9 cellular contexts compared by ENCODE assay signal in the genomic region with DNA sequence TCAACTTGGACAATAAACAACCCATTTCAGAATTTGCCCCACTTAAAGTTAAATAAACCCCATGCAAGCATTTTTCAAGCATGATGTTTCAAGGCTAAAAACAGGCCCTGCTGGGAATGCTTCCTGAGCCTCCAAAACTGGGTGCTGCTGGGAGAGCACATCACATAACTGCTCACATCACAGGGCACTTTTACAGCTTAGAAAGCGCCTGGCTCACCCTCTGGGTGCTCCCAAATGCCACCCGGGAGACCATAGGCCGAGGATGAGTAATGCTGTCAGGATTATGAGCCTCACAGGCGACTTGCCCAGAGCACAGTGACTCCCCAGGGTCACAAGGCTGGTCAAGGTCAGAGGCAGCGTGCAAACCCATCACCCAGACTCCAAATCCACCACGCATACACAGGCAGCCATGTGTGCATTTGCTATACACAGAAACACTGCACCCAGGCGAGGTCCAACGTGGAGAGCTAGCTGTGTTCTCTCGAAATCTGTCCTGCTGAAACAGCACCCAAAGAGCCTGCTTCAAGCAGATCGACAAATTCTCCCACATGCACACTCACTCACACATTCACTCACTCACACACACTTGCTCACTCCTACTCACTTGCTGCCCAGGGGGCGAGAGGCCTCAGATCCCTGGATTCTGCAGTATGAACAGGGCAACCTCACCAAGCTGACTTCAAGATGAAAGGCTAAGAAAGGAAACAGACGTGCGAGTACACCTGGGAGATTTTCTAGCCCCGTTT. TPM values are rescaled to one million over a fixed set of nuclear protein-coding genes. Genes with fewer than 3 reads are reported as not detected.
DNase-seq lines count a peak whose midpoint lies in the region; ATAC-seq and TF ChIP-seq lines count a peak whose summit lies in the region.
"Had no signal": no experiment of that assay in that cellular context is flagged by ENCODE, and none has a peak within 500 bp of the region (broad histone marks: within the 10 kb centered on the region; RNA-seq: fewer than 3 reads in every experiment).

No MANE protein-coding gene starts in this region.

- H3K4me3 ChIP-seq in BLaER1 (no peak overlapping the region), RWPE2 (ENCODE audit: severe bottlenecking) (no peak overlapping the region), esophagus (ENCODE audit: low read depth in 1 of 2, low read length in 2 of 2) (no peak overlapping the region), muscle layer of duodenum (ENCODE audit: low read depth in 1 of 2, low read length in 2 of 2) (no peak overlapping the region)

- 0 out of 2 replicates have a peak overlapping the region, but pooled peaks have one; percentile 10 for H3K9ac ChIP-seq in BLaER1

- H4K20me1 ChIP-seq in BLaER1 = 0 out of 2 replicates have a peak, but pooled peaks cover 7% of the 10 kb centered on the region

- DNase-seq in RWPE2 (ENCODE audit: low spot score) (peak; percentile 47), GM19240 (ENCODE audit: insufficient read length, low spot score) (no peak), NOMO-1 treated with dmso at 0.1 percent for 144 hours (lab: John Stamatoyannopoulos, UW; ENCODE audit: unreplicated experiment) (no peak), DMS114 treated with DMSO at 0.1 percent for 48 hours (lab: John Stamatoyannopoulos, UW; ENCODE audit: unreplicated experiment) (no peak)
- DNase-seq: NCI-H524 had no signal

- H3K9me3 ChIP-seq in BLaER1 = no peaks in the 10 kb centered on the region
- no peaks in the 10 kb centered on the region for H3K9me3 ChIP-seq in RWPE2 (ENCODE audit: severe bottlenecking)
- peaks cover 0 to 2% of the 10 kb centered on the region in 2 donors for H3K9me3 ChIP-seq in esophagus (ENCODE audit: control insufficient read depth in 2 of 2, insufficient read depth in 1 of 2, low read depth in 1 of 2, low read length in 1 of 2)
- H3K9me3 ChIP-seq in muscle layer of duodenum (ENCODE audit: control insufficient read depth in 1 of 2, low read length in 2 of 2) = no peaks in the 10 kb centered on the region

- H3K27ac ChIP-seq in BLaER1 (no peak overlapping the region; the same call in 1 of the 2 replicates), RWPE2 (ENCODE audit: poor library complexity, severe bottlenecking) (no peak overlapping the region), esophagus (ENCODE audit: low read depth in 2 of 2, low read length in 1 of 2) (peak overlapping the region; percentile 4 to 74), muscle layer of duodenum (ENCODE audit: low read length) (peak overlapping the region; percentile 16)

- no peak for ATAC-seq in RWPE2 (ENCODE audit: low read depth)
- no peak for ATAC-seq in activated CD4-positive, CD25-positive, alpha-beta regulatory T cell treated with anti-CD3 and anti-CD28 coated beads, Interleukin-2, amount 50 U/mL, for 24 hours

- peaks cover 64% of the 10 kb centered on the region for H3K4me1 ChIP-seq in BLaER1
- peaks cover 12% of the 10 kb centered on the region for H3K4me1 ChIP-seq in RWPE2 (ENCODE audit: insufficient read depth, poor library complexity, severe bottlenecking)
- H3K4me1 ChIP-seq in esophagus (ENCODE audit: control insufficient read depth in 2 of 2, insufficient read depth in 2 of 2, low read length in 1 of 2) = peaks cover 5 to 6% of the 10 kb centered on the region in 2 donors
- peaks cover 20 to 55% of the 10 kb centered on the region in 2 donors for H3K4me1 ChIP-seq in muscle layer of duodenum (ENCODE audit: control insufficient read depth in 1 of 2, insufficient read depth in 2 of 2, low read length in 2 of 2)

- peaks cover 8% of the 10 kb centered on the region; the same call in 1 of the 2 replicates for H3K36me3 ChIP-seq in BLaER1
- H3K36me3 ChIP-seq in RWPE2 (ENCODE audit: low read depth) = peaks cover 10% of the 10 kb centered on the region; the same call in 1 of the 2 replicates
- H3K36me3 ChIP-seq in esophagus (ENCODE audit: control insufficient read depth in 2 of 2, insufficient read depth in 2 of 2, low read length in 1 of 2) = peaks cover 0 to 6% of the 10 kb centered on the region in 2 donors
- peaks cover 0 to 3% of the 10 kb centered on the region in 2 donors for H3K36me3 ChIP-seq in muscle layer of duodenum (ENCODE audit: control insufficient read depth in 1 of 2, insufficient read depth in 2 of 2, low read length in 2 of 2)

- H3K27me3 ChIP-seq in BLaER1 (no peaks in the 10 kb centered on the region), RWPE2 (ENCODE audit: insufficient read depth, poor library complexity, severe bottlenecking) (no peaks in the 10 kb centered on the region), esophagus (ENCODE audit: control insufficient read depth in 1 of 2, insufficient read depth in 2 of 2, low read length in 2 of 2) (no peaks in the 10 kb centered on the region), muscle layer of duodenum (ENCODE audit: low read depth, low read length) (no peaks in the 10 kb centered on the region)

- H3K4me2 ChIP-seq in BLaER1 = peak overlapping the region; percentile 17; the same call in 1 of the 2 replicates

- WGBS in esophagus, 2 donors = 72 to 75% methylated on average over 14 of the region's 14 CpGs

- no peak for TF ChIP-seq CTCF in RWPE2 (IDR thresholded peaks at IDR 0.05; ENCODE audit: poor library complexity, severe bottlenecking)

RNA-seq across cellular contexts. Expression of gene ITPK1, which starts 58.7 kb away (rescaled TPM):
- polyA plus RNA-seq in esophagus = 10 to 100 TPM; 15.8 to 22.4 TPM

Comparison
In these comparisons a context has a peak if more than half of its experiments do, and no peak if none do; other contexts are left out.
1. H3K27ac ChIP-seq: peak in esophagus (2 of 2) and muscle layer of duodenum (single experiment); none in BLaER1 (single experiment) and RWPE2 (single experiment).